Comparison of ENCODE assay signal across 7 cellular contexts in the genomic region with DNA sequence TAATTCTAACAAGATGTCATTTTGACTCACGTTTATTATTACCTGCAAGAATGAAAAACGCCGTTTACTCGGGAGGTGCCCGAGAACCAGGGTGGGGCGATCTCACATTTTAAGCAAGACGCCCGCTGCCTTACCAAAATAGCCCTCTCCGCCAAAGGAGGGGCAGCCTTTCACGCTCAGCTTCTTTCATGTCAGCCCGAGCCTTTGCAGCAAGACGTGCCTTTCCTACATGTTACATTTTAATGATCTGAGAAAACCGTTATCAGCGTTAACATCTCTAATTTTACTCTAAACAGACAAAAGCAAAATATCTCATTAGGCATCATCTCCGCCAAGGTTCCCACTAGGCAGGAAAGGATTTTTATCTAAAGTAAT. TPM values are rescaled to one million over a fixed set of nuclear protein-coding genes. Genes with fewer than 3 reads are reported as not detected.
A peak's percentile ranks its signal among the peaks of the same experiment; 100 is the strongest.
DNase-seq lines count a peak whose midpoint lies in the region; ATAC-seq and TF ChIP-seq lines count a peak whose summit lies in the region.

No MANE protein-coding gene starts in this region.

- peak; percentile 19 for DNase-seq in MM.1S
- DNase-seq in activated CD8-positive, alpha-beta memory T cell treated with anti-CD3 and anti-CD28 coated beads, Interleukin-2, amount 50 U/mL, for 48 hours, result peak; percentile 74
- peak in 1 of 2 donors; percentile 28 for DNase-seq in foreskin keratinocyte
- peak; percentile 60 for DNase-seq in stimulated activated CD4-positive, alpha-beta T cell treated with anti-CD3 and anti-CD28 coated beads, Interleukin-4, amount 100 ng/mL, for 24 hours
- DNase-seq in NCI-H2081 treated with DMSO at 0.1 percent for 48 hours (lab: John Stamatoyannopoulos, UW), result no peak
- no peak for DNase-seq in kidney glomerular epithelial cell (lab: John Stamatoyannopoulos, UW)

- H3K4me1 ChIP-seq in MM.1S (ENCODE audit: low read length) (0 out of 2 replicates have a peak, but pooled peaks cover 3% of the 10 kb centered on the region), foreskin keratinocyte (no peaks in the 10 kb centered on the region)

- H3F3A ChIP-seq in MM.1S (ENCODE audit: insufficient read depth, low read length), result peaks cover 11% of the 10 kb centered on the region

- H3K4me2 ChIP-seq in MM.1S (ENCODE audit: low read depth, low read length), result peak overlapping the region; percentile 95

- peaks cover 54% of the 10 kb centered on the region for H3K79me2 ChIP-seq in MM.1S (ENCODE audit: low read length)

- no peaks in the 10 kb centered on the region for H3K36me3 ChIP-seq in MM.1S (replicated peaks; ENCODE audit: insufficient read depth, low read length)

- TF ChIP-seq CTCF in MM.1S (IDR thresholded peaks at IDR 0.05; ENCODE audit: low read length) (no peak), foreskin keratinocyte (conservative IDR thresholded peaks at IDR 0.05) (no peak)

- ATAC-seq in foreskin keratinocyte, result no peak
- no peak for ATAC-seq in HG03460 (IDR thresholded peaks at IDR 0.05; ENCODE audit: unreplicated experiment)

- H3K27me3 ChIP-seq in MM.1S (replicated peaks; ENCODE audit: insufficient read depth, low read length), result no peaks in the 10 kb centered on the region
- H3K27me3 ChIP-seq in foreskin keratinocyte, result peaks cover 8% of the 10 kb centered on the region

- no peaks in the 10 kb centered on the region for H3K9me3 ChIP-seq in MM.1S (replicated peaks; ENCODE audit: insufficient read depth, low read length)

- H3K4me3 ChIP-seq in MM.1S (ENCODE audit: low read length), result peak overlapping the region; percentile 90

- H4K20me1 ChIP-seq in MM.1S (ENCODE audit: insufficient read depth, low read length), result no peaks in the 10 kb centered on the region

- H3K9ac ChIP-seq in MM.1S (ENCODE audit: low read length), result peak overlapping the region; percentile 89

- no peaks in the 10 kb centered on the region for H3K9me2 ChIP-seq in MM.1S (replicated peaks; ENCODE audit: insufficient read depth, low read length)

- H3K27ac ChIP-seq in MM.1S (ENCODE audit: low read length) (peak overlapping the region; percentile 77; the same call in 1 of the 2 replicates), foreskin keratinocyte (peak overlapping the region; percentile 78)

- peak overlapping the region; percentile 72; the same call in 1 of the 2 replicates for H2AFZ ChIP-seq in MM.1S (ENCODE audit: low read length)

RNA-seq across cellular contexts. Expression of a gene that starts 2.0 kb away (rescaled TPM):
- total RNA-seq in foreskin keratinocyte, result 0.99 and 1.4 TPM in 2 replicates
- polyA plus RNA-seq in foreskin keratinocyte, result 0.17 and 0.27 TPM in 2 replicates

Comparison
In these comparisons a context has a peak if more than half of its experiments do, and no peak if none do; other contexts are left out.
1. DNase-seq: peak in MM.1S (single experiment), activated CD8-positive, alpha-beta memory T cell treated with anti-CD3 and anti-CD28 coated beads, Interleukin-2, amount 50 U/mL, for 48 hours (single experiment) and stimulated activated CD4-positive, alpha-beta T cell treated with anti-CD3 and anti-CD28 coated beads, Interleukin-4, amount 100 ng/mL, for 24 hours (single experiment); none in NCI-H2081 treated with DMSO at 0.1 percent for 48 hours (single experiment) and kidney glomerular epithelial cell (single experiment).